ENCODE assay signal across 8 cellular contexts in the genomic region with DNA sequence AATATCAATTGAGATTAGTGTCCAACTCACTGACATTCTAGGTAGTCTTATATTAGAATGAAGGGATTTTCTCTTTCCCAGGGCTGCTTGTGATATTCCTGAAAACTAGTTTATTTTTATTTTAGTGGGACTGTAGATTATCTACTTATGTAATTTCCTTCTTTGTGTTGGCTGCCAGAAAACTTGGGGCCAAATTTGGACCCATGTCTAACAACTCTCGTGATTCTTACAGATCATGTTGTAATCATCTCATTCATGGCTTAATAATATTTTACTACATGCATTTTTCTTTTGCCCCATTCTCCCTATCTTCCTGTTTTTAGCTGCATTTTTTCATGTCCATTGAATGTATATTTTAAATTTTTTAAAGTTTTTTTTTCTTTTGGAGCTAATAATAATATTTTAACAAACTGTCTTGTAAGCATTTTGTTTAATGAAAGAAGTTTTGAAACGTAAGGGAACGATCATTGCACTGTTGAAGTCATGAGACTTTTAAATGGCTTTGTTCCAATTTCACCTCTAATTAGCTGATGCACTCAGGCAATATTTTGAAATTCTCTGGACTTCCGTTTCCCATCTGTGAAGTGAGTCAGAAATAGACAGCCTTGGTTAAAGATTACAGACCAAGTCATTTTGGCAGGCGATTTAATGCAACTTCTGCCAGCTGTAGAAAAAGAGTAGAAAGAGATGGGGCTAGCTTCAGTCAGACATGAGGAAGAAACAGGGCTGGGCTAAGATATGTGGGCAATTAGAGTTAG. TPM values are rescaled to one million over a fixed set of nuclear protein-coding genes. Genes with fewer than 3 reads are reported as not detected.
DNase-seq lines count a peak whose midpoint lies in the region; ATAC-seq and TF ChIP-seq lines count a peak whose summit lies in the region.

No MANE protein-coding gene starts in this region.

- ATAC-seq in GM21447 (IDR thresholded peaks at IDR 0.05; ENCODE audit: unreplicated experiment), result peak; percentile 89

- no peaks in the 10 kb centered on the region for H4K20me1 ChIP-seq in fibroblast of lung (ENCODE audit: control insufficient read depth, extremely low read depth, insufficient read depth, low read length)

- H3K27ac ChIP-seq in fibroblast of lung (ENCODE audit: insufficient read depth, low read length), result no peak overlapping the region

- H3K4me3 Mint-ChIP-seq in endothelial cell (ENCODE audit: unreplicated experiment), result no peak overlapping the region

- peaks cover 3% of the 10 kb centered on the region for H3K27me3 Mint-ChIP-seq in endothelial cell (ENCODE audit: unreplicated experiment)

- H3K79me2 ChIP-seq in fibroblast of lung (ENCODE audit: control insufficient read depth, insufficient read depth, low read length), result no peaks in the 10 kb centered on the region

- no peaks in the 10 kb centered on the region for H3K36me3 ChIP-seq in fibroblast of lung (ENCODE audit: control insufficient read depth, insufficient read depth, low read length)

- H3K36me3 Mint-ChIP-seq in endothelial cell (ENCODE audit: low read depth, unreplicated experiment), result peaks cover 3% of the 10 kb centered on the region

- peaks cover 3% of the 10 kb centered on the region for H3K4me1 ChIP-seq in fibroblast of lung (ENCODE audit: control insufficient read depth, extremely low read depth, insufficient read depth, low read length)

- H3K27me3 ChIP-seq in fibroblast of lung (ENCODE audit: control insufficient read depth, insufficient read depth, low read length), result no peaks in the 10 kb centered on the region

- H3K4me1 Mint-ChIP-seq in endothelial cell (ENCODE audit: unreplicated experiment), result no peaks in the 10 kb centered on the region

- no peak for TF ChIP-seq CTCF in fibroblast of lung (conservative IDR thresholded peaks at IDR 0.05 in 1 of 2, IDR thresholded peaks at IDR 0.05 in 1 of 2; ENCODE audit: low read depth in 1 of 2, low read length in 2 of 2)
- TF ChIP-seq CTCF in endothelial cell (IDR thresholded peaks at IDR 0.05; ENCODE audit: unreplicated experiment), result no peak

- H3K9me3 ChIP-seq in fibroblast of lung (ENCODE audit: control insufficient read depth, insufficient read depth, low read depth, low read length), result no peaks in the 10 kb centered on the region

- H3K4me3 ChIP-seq in fibroblast of lung (replicated peaks in 1 of 4; ENCODE audit: control extremely low read depth in 1 of 4, insufficient read depth in 1 of 4, low read depth in 3 of 4, low read length in 4 of 4), result no peak overlapping the region

- no peak overlapping the region for H3K27ac Mint-ChIP-seq in endothelial cell (ENCODE audit: unreplicated experiment)

- H3K4me2 ChIP-seq in fibroblast of lung (ENCODE audit: extremely low read depth, insufficient read depth, low read length), result no peak overlapping the region

- H3K9ac ChIP-seq in fibroblast of lung (ENCODE audit: insufficient read depth, low read length), result no peak overlapping the region

- DNase-seq in AG08395 (ENCODE audit: low spot score) (peak; percentile 78), Kasumi-1 (lab: John Stamatoyannopoulos, UW) (peak; percentile 81), fibroblast of lung (ENCODE audit: low read depth in 2 of 2) (peak; percentile 93 to 97), NCI-H524 treated with DMSO at 0.1 percent for 48 hours (lab: John Stamatoyannopoulos, UW) (no peak), endothelial cell (ENCODE audit: low spot score) (no peak)
- DNase-seq in stimulated activated CD4-positive, alpha-beta T cell treated with anti-CD3 and anti-CD28 coated beads, Interleukin-2, amount 100 ng/mL, for 48 hours, result no peak
- no peak for DNase-seq in stimulated activated CD8-positive, alpha-beta memory T cell treated with anti-CD3 and anti-CD28 coated beads, Interleukin-4, amount 100 ng/mL, for 48 hours

- peaks cover 3% of the 10 kb centered on the region for H3K9me3 Mint-ChIP-seq in endothelial cell (ENCODE audit: unreplicated experiment)

- H2AFZ ChIP-seq in fibroblast of lung (ENCODE audit: low read length), result no peak overlapping the region

RNA-seq across cellular contexts. Expression of a gene that starts 14.3 kb away (rescaled TPM):
- total RNA-seq in fibroblast of lung (1.5 and 14.4 TPM in 2 replicates), endothelial cell (ENCODE audit: unreplicated experiment) (not detected)
- 0.09 and 0.26 TPM in 2 replicates for polyA plus RNA-seq in fibroblast of lung
- 0.21 and 0.34 TPM in 2 replicates for polyA plus RNA-seq in fibroblast of lung (2012)
- polyA minus RNA-seq in fibroblast of lung (ENCODE audit: low replicate concordance), result not detected in 2 replicates

RNA-seq across cellular contexts. Expression of a gene that starts 23.1 kb away (rescaled TPM):
- total RNA-seq in fibroblast of lung (not detected in 2 replicates), endothelial cell (ENCODE audit: unreplicated experiment) (not detected)
- polyA plus RNA-seq in fibroblast of lung, result not detected in 2 replicates
- polyA plus RNA-seq in fibroblast of lung (2012), result not detected in 2 replicates
- not detected in 2 replicates for polyA minus RNA-seq in fibroblast of lung (ENCODE audit: low replicate concordance)

Comparison
In these comparisons a context has a peak if more than half of its experiments do, and no peak if none do; other contexts are left out.
1. DNase-seq: peak in AG08395 (single experiment), Kasumi-1 (2 of 2) and fibroblast of lung (2 of 2); none in stimulated activated CD4-positive, alpha-beta T cell treated with anti-CD3 and anti-CD28 coated beads, Interleukin-2, amount 100 ng/mL, for 48 hours (0 of 2), stimulated activated CD8-positive, alpha-beta memory T cell treated with anti-CD3 and anti-CD28 coated beads, Interleukin-4, amount 100 ng/mL, for 48 hours (single experiment), NCI-H524 treated with DMSO at 0.1 percent for 48 hours (single experiment) and endothelial cell (single experiment).